27 cellular contexts compared by ENCODE assay signal in genomic region chr1:91546301-91546581, GRCh38.
"Had no signal": no experiment of that assay in that cellular context is flagged by ENCODE, and none has a peak within 500 bp of the region (broad histone marks: within the 10 kb centered on the region; RNA-seq: fewer than 3 reads in every experiment).

No MANE protein-coding gene starts in this region.

- H3K4me1 ChIP-seq: breast epithelium, esophagus squamous epithelium, stomach, tibial artery had no signal

- DNase-seq: activated CD4-positive, alpha-beta memory T cell treated with anti-CD3 and anti-CD28 coated beads for 36 hours; activated CD4-positive, alpha-beta T cell treated with anti-CD3 and anti-CD28 coated beads for 4 hours; activated CD4-positive, CD25-positive, alpha-beta regulatory T cell; activated CD8-positive, alpha-beta memory T cell treated with anti-CD3 and anti-CD28 coated beads, Interleukin-2, amount 50 U/mL, for 48 hours; activated naive CD8-positive, alpha-beta T cell treated with anti-CD3 and anti-CD28 coated beads, Interleukin-2, amount 50 U/mL, for 24 hours; activated T-cell treated with anti-CD3 and anti-CD28 coated beads, Interleukin-2, amount 50 U/mL, for 4 hours; amygdala; central memory CD4-positive, alpha-beta T cell; esophagus squamous epithelium; foreskin melanocyte; heart right ventricle; lower lobe of right lung; mesenchymal stem cell; sigmoid colon; stimulated activated CD4-positive, alpha-beta T cell treated with anti-CD3 and anti-CD28 coated beads, Interleukin-1b, Interleukin-23, amount 100 ng/mL, for 48 hours; stimulated activated CD4-positive, alpha-beta T cell treated with anti-CD3 and anti-CD28 coated beads, Interleukin-4, amount 100 ng/mL, for 4 hours; stimulated activated naive B cell treated with anti-CD40 and anti-IgM and Interleukin-4, amounts not matched to agents 10 μg/mL and 1 μg/mL and 100 μg/mL, for 72 hours; stomach; T-helper 1 cell; tibial artery had no signal

- H3K27ac ChIP-seq: breast epithelium, esophagus squamous epithelium, heart right ventricle, left lung, lower lobe of right lung, neutrophil, sigmoid colon, stomach, tibial artery had no signal

- H3K36me3 Mint-ChIP-seq: activated naive CD4-positive, alpha-beta T cell treated with anti-CD3 and anti-CD28 coated beads, Interleukin-2, amount 50 U/mL, for 24 hours; stimulated activated naive B cell treated with anti-CD40 and anti-IgM and Interleukin-4, amounts not matched to agents 10 μg/mL and 1 μg/mL and 100 μg/mL, for 72 hours had no signal

- H3K27ac Mint-ChIP-seq: activated CD4-positive, alpha-beta memory T cell treated with anti-CD3 and anti-CD28 coated beads for 36 hours; activated naive CD4-positive, alpha-beta T cell treated with anti-CD3 and anti-CD28 coated beads, Interleukin-2, amount 50 U/mL, for 24 hours; activated naive CD8-positive, alpha-beta T cell treated with anti-CD3 and anti-CD28 coated beads, Interleukin-2, amount 50 U/mL, for 24 hours; activated T-helper 17 cell treated with anti-CD3 and anti-CD28 coated beads, Interleukin-2, amount 50 U/mL, for 72 hours; stimulated activated naive B cell treated with anti-CD40 and anti-IgM and Interleukin-4, amounts not matched to agents 10 μg/mL and 1 μg/mL and 100 μg/mL, for 72 hours had no signal

- H3K4me3 Mint-ChIP-seq: activated CD4-positive, alpha-beta memory T cell treated with anti-CD3 and anti-CD28 coated beads for 36 hours; activated naive CD4-positive, alpha-beta T cell treated with anti-CD3 and anti-CD28 coated beads, Interleukin-2, amount 50 U/mL, for 24 hours; activated naive CD8-positive, alpha-beta T cell treated with anti-CD3 and anti-CD28 coated beads, Interleukin-2, amount 50 U/mL, for 24 hours; activated T-cell treated with anti-CD3 and anti-CD28 coated beads, Interleukin-2, amount 50 U/mL, for 4 hours; activated T-helper 17 cell treated with anti-CD3 and anti-CD28 coated beads, Interleukin-2, amount 50 U/mL, for 72 hours; nephron; stimulated activated naive B cell treated with anti-CD40 and anti-IgM and Interleukin-4, amounts not matched to agents 10 μg/mL and 1 μg/mL and 100 μg/mL, for 72 hours had no signal

- H3K36me3 ChIP-seq: breast epithelium, esophagus squamous epithelium, heart right ventricle, left lung, lower lobe of right lung, neutrophil, sigmoid colon, stomach, tibial artery had no signal

- H3K4me2 ChIP-seq: smooth muscle cell had no signal

- ATAC-seq: activated T-cell treated with anti-CD3 and anti-CD28 coated beads, Interleukin-2, amount 50 U/mL, for 4 hours; activated T-helper 17 cell treated with anti-CD3 and anti-CD28 coated beads, Interleukin-2, amount 50 U/mL, for 72 hours; left lung; stimulated activated naive B cell treated with anti-CD40 and anti-IgM and Interleukin-4, amounts not matched to agents 10 μg/mL and 1 μg/mL and 100 μg/mL, for 72 hours had no signal

- H3K27me3 Mint-ChIP-seq: activated CD4-positive, alpha-beta memory T cell treated with anti-CD3 and anti-CD28 coated beads for 36 hours; activated naive CD4-positive, alpha-beta T cell treated with anti-CD3 and anti-CD28 coated beads, Interleukin-2, amount 50 U/mL, for 24 hours; activated naive CD8-positive, alpha-beta T cell treated with anti-CD3 and anti-CD28 coated beads, Interleukin-2, amount 50 U/mL, for 24 hours; activated T-helper 17 cell treated with anti-CD3 and anti-CD28 coated beads, Interleukin-2, amount 50 U/mL, for 72 hours had no signal

- H3K27me3 ChIP-seq: breast epithelium, left lung, neutrophil, sigmoid colon had no signal

- H3K9me3 ChIP-seq: breast epithelium, esophagus squamous epithelium, heart right ventricle, lower lobe of right lung, neutrophil, sigmoid colon, stomach, tibial artery had no signal

- H3K9me3 Mint-ChIP-seq: activated naive CD4-positive, alpha-beta T cell treated with anti-CD3 and anti-CD28 coated beads, Interleukin-2, amount 50 U/mL, for 24 hours; activated T-helper 17 cell treated with anti-CD3 and anti-CD28 coated beads, Interleukin-2, amount 50 U/mL, for 72 hours; nephron had no signal

- H3K4me3 ChIP-seq: breast epithelium, esophagus squamous epithelium, heart right ventricle, left lung, lower lobe of right lung, sigmoid colon, smooth muscle cell, stomach, tibial artery had no signal
